ENCODE assay signal across 8 cellular contexts in the genomic region with DNA sequence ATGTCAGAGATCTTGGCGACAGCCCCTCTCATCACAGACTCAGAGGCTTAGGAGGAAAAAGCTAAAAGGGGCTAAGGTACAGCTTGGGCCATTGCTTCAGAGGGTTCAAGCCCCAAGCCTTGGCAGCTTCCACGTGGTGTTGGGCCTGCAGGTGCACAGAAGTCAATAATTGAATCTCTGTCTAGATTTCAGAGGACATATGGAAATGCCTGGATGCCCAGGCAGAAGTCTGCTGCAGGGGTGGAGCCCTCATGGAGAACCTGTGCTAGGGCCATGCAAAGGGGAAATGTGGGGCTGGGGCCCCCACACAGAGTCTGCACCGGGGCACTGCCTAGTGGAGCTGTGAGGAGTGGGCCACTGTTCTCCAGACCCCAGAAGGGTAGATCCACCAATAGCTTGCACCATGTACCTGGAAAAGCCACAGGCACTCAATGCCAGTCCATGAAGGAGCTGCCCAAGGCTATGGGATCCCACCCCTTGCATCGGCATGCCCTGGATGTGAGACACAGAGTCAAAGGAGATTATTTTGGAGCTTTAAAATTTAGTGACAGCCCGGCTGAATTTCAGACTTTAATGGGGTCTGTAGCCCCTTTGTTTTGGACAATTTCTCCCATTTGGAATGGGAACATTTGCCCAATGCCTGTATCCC. TPM values are rescaled to one million over a fixed set of nuclear protein-coding genes. Genes with fewer than 3 reads are reported as not detected.
DNase-seq lines count a peak whose midpoint lies in the region; ATAC-seq, FAIRE-seq and TF ChIP-seq lines count a peak whose summit lies in the region.
"Not testable (repeated sequence)": the region's sequence is repeated elsewhere in the genome, so short reads cannot be mapped to it uniquely, and the experiment has no call there.

No MANE protein-coding gene starts in this region.

- H3K9ac ChIP-seq in BLaER1; DND-41 (ENCODE audit: low read depth, low read length); K562 (ENCODE audit: insufficient read depth in 1 of 2, low read depth in 2 of 2, low read length in 2 of 2): not testable (repeated sequence)

- TF ChIP-seq RAD21 in K562 (CRISPR knock-in tag; conservative IDR thresholded peaks at IDR 0.05 in 1 of 2, IDR thresholded peaks at IDR 0.05 in 1 of 2) = not testable (repeated sequence)

- H3K27me3 ChIP-seq in BLaER1; DND-41 (ENCODE audit: insufficient read depth, low read length, poor library complexity); K562 (ENCODE audit: control insufficient read depth in 2 of 2, insufficient read depth in 2 of 2, low read length in 2 of 2): not testable (repeated sequence)

- not testable (repeated sequence) for H3K27me3 Mint-ChIP-seq in activated CD4-positive, alpha-beta T cell treated with anti-CD3 and anti-CD28 coated beads for 36 hours; endothelial cell (ENCODE audit: unreplicated experiment); neural crest cell (ENCODE audit: low read depth)

- not testable (repeated sequence) for TF ChIP-seq CTCF in DND-41 (IDR thresholded peaks at IDR 0.05; ENCODE audit: borderline replicate concordance, extremely low read depth, low read length, poor library complexity, severe bottlenecking); HEK293 (tag by site-specific recombination; IDR thresholded peaks at IDR 0.05); RWPE1 (conservative IDR thresholded peaks at IDR 0.05; ENCODE audit: low read depth); K562 (IDR thresholded peaks at IDR 0.05 in 2 of 3, conservative IDR thresholded peaks at IDR 0.05 in 1 of 3; ENCODE audit: insufficient read depth in 2 of 3, low read depth in 1 of 3, low read length in 3 of 3); endothelial cell (IDR thresholded peaks at IDR 0.05; ENCODE audit: unreplicated experiment); neural crest cell (conservative IDR thresholded peaks at IDR 0.05)

- in situ Hi-C loops in K562 (cut with MboI) = not testable (repeated sequence)

- H3K27ac Mint-ChIP-seq in activated CD4-positive, alpha-beta T cell treated with anti-CD3 and anti-CD28 coated beads for 36 hours; endothelial cell (ENCODE audit: unreplicated experiment): not testable (repeated sequence)
- peak overlapping the region; percentile 71 for H3K27ac Mint-ChIP-seq in neural crest cell (ENCODE audit: unreplicated experiment)

- H4K20me1 ChIP-seq in BLaER1 (peaks cover 51% of the 10 kb centered on the region), DND-41 (ENCODE audit: insufficient read depth, low read length) (peaks cover 23% of the 10 kb centered on the region; the same call in 1 of the 2 replicates)
- H4K20me1 ChIP-seq in K562 (replicated peaks; ENCODE audit: control insufficient read depth, insufficient read depth, low read length) = not testable (repeated sequence)

- H3K4me3 Mint-ChIP-seq in activated CD4-positive, alpha-beta T cell treated with anti-CD3 and anti-CD28 coated beads for 36 hours; neural crest cell: not testable (repeated sequence)
- peak overlapping the region; percentile 52 for H3K4me3 Mint-ChIP-seq in endothelial cell (ENCODE audit: unreplicated experiment)

- H2AFZ ChIP-seq in DND-41 (ENCODE audit: low read depth, low read length); K562 (ENCODE audit: low read depth, low read length): not testable (repeated sequence)

- 0 out of 2 replicates have a peak overlapping the region, but pooled peaks have one; percentile 31 for H3K4me3 ChIP-seq in BLaER1
- H3K4me3 ChIP-seq in DND-41 (ENCODE audit: low read depth in 1 of 2, low read length in 2 of 2); HEK293 (ENCODE audit: low read depth, low read length); K562: not testable (repeated sequence)

- peaks cover 12% of the 10 kb centered on the region for H3K4me1 Mint-ChIP-seq in activated CD4-positive, alpha-beta T cell treated with anti-CD3 and anti-CD28 coated beads for 36 hours
- not testable (repeated sequence) for H3K4me1 Mint-ChIP-seq in endothelial cell (ENCODE audit: unreplicated experiment); neural crest cell

- not testable (repeated sequence) for H3K4me2 ChIP-seq in BLaER1; DND-41 (ENCODE audit: insufficient read depth, low read length); K562 (ENCODE audit: insufficient read depth, low read length)

- peaks cover 64% of the 10 kb centered on the region for H3K9me3 ChIP-seq in BLaER1
- H3K9me3 ChIP-seq in DND-41 (ENCODE audit: insufficient read depth, low read length, severe bottlenecking) = peaks cover 38% of the 10 kb centered on the region
- not testable (repeated sequence) for H3K9me3 ChIP-seq in HEK293 (ENCODE audit: control insufficient read depth, insufficient read depth, low read depth, low read length)
- peaks cover 30% of the 10 kb centered on the region for H3K9me3 ChIP-seq in K562 (replicated peaks; ENCODE audit: control insufficient read depth, insufficient read depth, low read depth, low read length)

- 96% methylated on average over 5 of the region's 5 CpGs for WGBS in K562 (ENCODE audit: insufficient coverage, low coverage, missing lambda C conversion rate)

- H3K9me1 ChIP-seq in K562 (ENCODE audit: control insufficient read depth, insufficient read depth, low read length) = not testable (repeated sequence)

- not testable (repeated sequence) for BruUV-seq in K562 (replicated peaks; lab: Mats Ljungman, UMichigan)

- not testable (repeated sequence) for ATAC-seq in DND-41 (ENCODE audit: insufficient read depth, low read depth); activated CD4-positive, alpha-beta T cell treated with anti-CD3 and anti-CD28 coated beads for 36 hours; K562

- peak; percentile 53 for TF ChIP-seq POLR2A in K562 (conservative IDR thresholded peaks at IDR 0.05)

- POLR2A ChIA-PET in HEK293 (lab: Yijun Ruan, JAX); RWPE1 (lab: Yijun Ruan, JAX; ENCODE audit: low non-redundant PET): not testable (repeated sequence)
- POLR2A ChIA-PET in activated CD4-positive, alpha-beta T cell treated with anti-CD3 and anti-CD28 coated beads for 36 hours (lab: Charles Lee) = interaction anchor here (1.2 kb wide), 1 partner anchor 8 kb away, joined by 3 read pairs; no protein-coding TSS in a partner anchor
- POLR2A ChIA-PET in K562 (lab: Yijun Ruan, JAX) = interaction anchor here (0.9 to 1.9 kb wide), 5 partner anchors 8 to 27 kb away, joined by 3 to 6 read pairs (median 4); no protein-coding TSS in a partner anchor

- DNase-seq in DND-41 = peak; percentile 26
- not testable (repeated sequence) for DNase-seq in RWPE1 (ENCODE audit: low spot score); K562 (ENCODE audit: extremely low read depth in 1 of 4, low spot score in 3 of 4); endothelial cell (ENCODE audit: low spot score); neural crest cell (ENCODE audit: low read depth, low spot score)
- peak; percentile 13 for DNase-seq in activated CD4-positive, alpha-beta T cell treated with anti-CD3 and anti-CD28 coated beads for 36 hours

- H3K4me1 ChIP-seq in BLaER1; DND-41 (ENCODE audit: insufficient read depth, low read length); HEK293 (ENCODE audit: control insufficient read depth, insufficient read depth, low read length); K562 (replicated peaks in 1 of 2; ENCODE audit: control insufficient read depth in 2 of 2, insufficient read depth in 2 of 2, low read length in 2 of 2): not testable (repeated sequence)

- H3K79me2 ChIP-seq in DND-41 (ENCODE audit: insufficient read depth, low read length) = peaks cover 92% of the 10 kb centered on the region
- H3K79me2 ChIP-seq in K562 (ENCODE audit: control insufficient read depth, insufficient read depth, low read length) = peaks cover 98% of the 10 kb centered on the region

- CTCF ChIA-PET in HEK293 (lab: Yijun Ruan, JAX); RWPE1 (lab: Yijun Ruan, JAX); activated CD4-positive, alpha-beta T cell treated with anti-CD3 and anti-CD28 coated beads for 36 hours (lab: Charles Lee); K562 (lab: Yijun Ruan, JAX; ENCODE audit: low intra/inter-chr PET ratio): not testable (repeated sequence)

- peaks cover 23% of the 10 kb centered on the region for H3K9me3 Mint-ChIP-seq in activated CD4-positive, alpha-beta T cell treated with anti-CD3 and anti-CD28 coated beads for 36 hours (ENCODE audit: low read depth)
- H3K9me3 Mint-ChIP-seq in endothelial cell (ENCODE audit: unreplicated experiment) (peaks cover 15% of the 10 kb centered on the region), neural crest cell (peaks cover 14% of the 10 kb centered on the region)

- not testable (repeated sequence) for FAIRE-seq in K562 (lab: Jason Lieb, UNC)

- H3K27ac ChIP-seq in BLaER1; DND-41 (ENCODE audit: low read length); HEK293 (ENCODE audit: extremely low read depth, low read depth, low read length); K562 (ENCODE audit: extremely low read depth, low read depth, low read length): not testable (repeated sequence)
- H3K27ac ChIP-seq in RWPE1 = 0 out of 2 replicates have a peak overlapping the region, but pooled peaks have one; percentile 5

- H3K36me3 Mint-ChIP-seq in activated CD4-positive, alpha-beta T cell treated with anti-CD3 and anti-CD28 coated beads for 36 hours (ENCODE audit: low read depth) = peaks cover 68% of the 10 kb centered on the region
- H3K36me3 Mint-ChIP-seq in endothelial cell (ENCODE audit: low read depth, unreplicated experiment) (peaks cover 52% of the 10 kb centered on the region), neural crest cell (ENCODE audit: low read depth) (peaks cover 61% of the 10 kb centered on the region)

- H3K36me3 ChIP-seq in BLaER1 (peaks cover 98% of the 10 kb centered on the region), DND-41 (ENCODE audit: insufficient read depth, low read length) (peaks cover 75% of the 10 kb centered on the region), HEK293 (ENCODE audit: control insufficient read depth in 2 of 2, insufficient read depth in 1 of 2, low read length in 2 of 2) (peaks cover 36 to 67% of the 10 kb centered on the region in 2 experiments), K562 (ENCODE audit: control insufficient read depth, insufficient read depth, low read length) (peaks cover 91% of the 10 kb centered on the region)

- not testable (repeated sequence) for TF ChIP-seq EP300 in K562 (IDR thresholded peaks at IDR 0.05; ENCODE audit: low read length)

- intact Hi-C loops in activated CD4-positive, alpha-beta T cell treated with anti-CD3 and anti-CD28 coated beads for 36 hours (cut with DNase I, micrococcal nuclease); K562 (cut with micrococcal nuclease): not testable (repeated sequence)

RNA-seq across cellular contexts. Expression of a gene that starts 12.0 kb away (rescaled TPM):
- 100 to 1,000 TPM; 100 to 118 TPM for total RNA-seq in activated CD4-positive, alpha-beta T cell treated with anti-CD3 and anti-CD28 coated beads for 36 hours
- total RNA-seq in K562 (2011; cell fraction: chromatin; rRNA removed; ENCODE audit: low replicate concordance) = 323 and 660 TPM in 2 replicates
- total RNA-seq in K562 (2011; cell fraction: nucleolus; rRNA removed) = 230 and 256 TPM in 2 replicates
- total RNA-seq in K562 (2011; cell fraction: nucleoplasm; rRNA removed) = 346 and 443 TPM in 2 replicates
- 150 and 159 TPM in 2 replicates for total RNA-seq in K562 (2014; rRNA removed)
- total RNA-seq in K562 (2014; rRNA removed; fragmentation: Illumina TruSeq; extraction: Trizol) = 185 and 195 TPM in 2 replicates
- 164 and 183 TPM in 2 replicates for total RNA-seq in K562 (2015; rRNA removed; fragmentation: Illumina TruSeq; extraction: Trizol)
- total RNA-seq in K562 (2021) = 155 and 160 TPM in 2 replicates
- polyA plus RNA-seq in K562 (2011; rRNA removed) = 95.8 and 140 TPM in 2 replicates
- 30.0 and 51.6 TPM in 2 replicates for polyA plus RNA-seq in K562 (2011; cell fraction: cytosol; rRNA removed)
- 78.7 and 90.6 TPM in 2 replicates for polyA plus RNA-seq in K562 (2011; cell fraction: nucleus; rRNA removed)
- polyA plus RNA-seq in K562 (2012) = 49.0 and 82.7 TPM in 2 replicates
- polyA plus RNA-seq in K562 (2014; fragmentation: Illumina TruSeq; extraction: Trizol) = 134 and 167 TPM in 2 replicates
- 100 to 1,000 TPM in 1 of 2 experiments, 10 to 100 TPM in 1; 99.6 to 164 TPM for polyA plus RNA-seq in K562 (2014; fragmentation: Nextera tagmentation; extraction: Ambion mirVana)
- 116 and 135 TPM in 2 replicates for polyA plus RNA-seq in K562 (2014; rRNA removed)
- 308 and 311 TPM in 2 replicates for polyA minus RNA-seq in K562 (2011; rRNA and poly(A)+ RNA removed)
- 93.0 and 108 TPM in 2 replicates for polyA minus RNA-seq in K562 (2011; cell fraction: cytosol; rRNA and poly(A)+ RNA removed)
- 135 and 201 TPM in 2 replicates for polyA minus RNA-seq in K562 (2011; cell fraction: nucleus; rRNA and poly(A)+ RNA removed)
- 59.6 TPM for total RNA-seq in endothelial cell (ENCODE audit: unreplicated experiment)
- 105 and 113 TPM in 2 replicates for total RNA-seq in neural crest cell
